In the genomic region with DNA sequence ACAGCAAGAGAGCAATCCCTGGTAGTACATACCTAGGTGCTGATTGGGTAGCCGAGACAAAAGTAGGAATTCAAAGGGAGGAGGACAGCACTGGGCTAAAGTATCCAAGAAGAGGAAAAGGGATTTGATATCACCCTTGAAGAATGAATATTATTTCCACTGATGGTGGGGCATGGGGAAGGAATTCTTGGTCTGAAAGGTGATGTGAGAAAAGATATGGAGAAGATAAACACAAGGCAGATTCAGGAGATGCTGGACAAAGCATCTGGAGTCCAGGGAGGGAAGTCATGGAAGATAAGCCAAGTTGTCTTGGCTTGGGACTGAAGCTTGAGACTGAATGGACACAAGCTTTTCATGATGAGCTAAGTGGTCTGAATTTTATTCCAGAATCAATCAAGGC, we compare ENCODE assay signal across 8 cellular contexts.
"Had no signal": no experiment of that assay in that cellular context is flagged by ENCODE, and none has a peak within 500 bp of the region (broad histone marks: within the 10 kb centered on the region; RNA-seq: fewer than 3 reads in every experiment).

No MANE protein-coding gene starts in this region.

- H3K4me3 ChIP-seq: GM12878 had no signal

- ATAC-seq: GM12878 had no signal

- FAIRE-seq: G401.6, GM12878, GM12891, GM12892, GM18507, GM19239 had no signal

- DNase-seq: GDM1, GF-D8 had no signal
